ENCODE assay signal across 9 cellular contexts in genomic region chr7:148501707-148502139, GRCh38.
A peak's percentile ranks its signal among the peaks of the same experiment; 100 is the strongest.
DNase-seq lines count a peak whose midpoint lies in the region; ATAC-seq and TF ChIP-seq lines count a peak whose summit lies in the region.
"Had no signal": no experiment of that assay in that cellular context is flagged by ENCODE, and none has a peak within 500 bp of the region (broad histone marks: within the 10 kb centered on the region; RNA-seq: fewer than 3 reads in every experiment).

No MANE protein-coding gene starts in this region.

- no peak overlapping the region for H3K27ac ChIP-seq in esophagus (ENCODE audit: low read depth in 2 of 2, low read length in 1 of 2)
- H3K27ac ChIP-seq in stomach: no peak overlapping the region

- peak overlapping the region; percentile 39 to 97 (median 63) for H3K27ac Mint-ChIP-seq in IgD-negative memory B cell
- H3K27ac Mint-ChIP-seq in immature natural killer cell: no peak overlapping the region
- H3K27ac Mint-ChIP-seq: dendritic cell treated with granulocyte-macrophage colony-stimulating factor and Interleukin-4, amounts not matched to agents 40 ng/mL and 50 ng/mL, for 4 days had no signal

- H3K4me1 ChIP-seq in esophagus (ENCODE audit: control insufficient read depth in 2 of 2, insufficient read depth in 2 of 2, low read length in 1 of 2) (no peaks in the 10 kb centered on the region), stomach (peaks cover 0 to 11% (median 3%) of the 10 kb centered on the region in 4 donors)

- H3K4me1 Mint-ChIP-seq in IgD-negative memory B cell (peaks cover 25 to 32% (median 28%) of the 10 kb centered on the region in 3 donors), immature natural killer cell (no peaks in the 10 kb centered on the region)

- no peak for TF ChIP-seq POLR2A in stomach (IDR thresholded peaks at IDR 0.05)

- H3K9me3 Mint-ChIP-seq in IgD-negative memory B cell (no peaks in the 10 kb centered on the region), immature natural killer cell (no peaks in the 10 kb centered on the region)
- H3K9me3 Mint-ChIP-seq: dendritic cell treated with granulocyte-macrophage colony-stimulating factor and Interleukin-4, amounts not matched to agents 40 ng/mL and 50 ng/mL, for 4 days had no signal

- 23 to 25% methylated on average over 11 of the region's 11 CpGs for WGBS in esophagus, 2 donors
- WGBS in stomach, 5 donors: 10 to 18% (median 16%) methylated on average over 11 of the region's 11 CpGs

- H3K36me3 Mint-ChIP-seq in IgD-negative memory B cell: peaks cover 2% of the 10 kb centered on the region
- H3K36me3 Mint-ChIP-seq in immature natural killer cell: no peaks in the 10 kb centered on the region

- intact Hi-C loops in stomach (cut with DNase I; ENCODE audit: low total_unique reads): no loop called here

- H3K36me3 ChIP-seq in esophagus (ENCODE audit: control insufficient read depth in 2 of 2, insufficient read depth in 2 of 2, low read length in 1 of 2) (no peaks in the 10 kb centered on the region), stomach (no peaks in the 10 kb centered on the region)

- H3K27me3 Mint-ChIP-seq in IgD-negative memory B cell (no peaks in the 10 kb centered on the region), immature natural killer cell (ENCODE audit: low read depth in 3 of 3) (peaks cover 7 to 18% (median 10%) of the 10 kb centered on the region in 3 donors)

- peak overlapping the region; percentile 2 to 13 for H3K4me3 ChIP-seq in esophagus (ENCODE audit: low read depth in 1 of 2, low read length in 2 of 2)
- peak overlapping the region in 3 of 4 donors; percentile 9 to 19 (median 15) for H3K4me3 ChIP-seq in stomach

- H3K9me3 ChIP-seq in esophagus (ENCODE audit: control insufficient read depth in 2 of 2, insufficient read depth in 1 of 2, low read depth in 1 of 2, low read length in 1 of 2) (no peaks in the 10 kb centered on the region), stomach (no peaks in the 10 kb centered on the region)

- H3K4me3 Mint-ChIP-seq in IgD-negative memory B cell (peak overlapping the region; percentile 69 to 94 (median 84)), immature natural killer cell (no peak overlapping the region)
- H3K4me3 Mint-ChIP-seq: dendritic cell treated with granulocyte-macrophage colony-stimulating factor and Interleukin-4, amounts not matched to agents 40 ng/mL and 50 ng/mL, for 4 days had no signal

- TF ChIP-seq EP300 in stomach (IDR thresholded peaks at IDR 0.05): no peak

- no peaks in the 10 kb centered on the region for H3K27me3 ChIP-seq in esophagus (ENCODE audit: control insufficient read depth in 1 of 2, insufficient read depth in 2 of 2, low read length in 2 of 2)
- H3K27me3 ChIP-seq in stomach: peaks cover 0 to 33% (median 14%) of the 10 kb centered on the region in 3 donors

- peak; percentile 29 for DNase-seq in stomach
- DNase-seq in cerebellum (ENCODE audit: low spot score): no peak
- DNase-seq in immature natural killer cell: no peak
- no peak for DNase-seq in omental fat pad (ENCODE audit: low spot score)

- peak; percentile 91 for ATAC-seq in GM18502 (IDR thresholded peaks at IDR 0.05; ENCODE audit: poor library complexity, unreplicated experiment)
- peak; percentile 75 for ATAC-seq in GM21619 (IDR thresholded peaks at IDR 0.05; ENCODE audit: unreplicated experiment)
- no peak for ATAC-seq in omental fat pad (ENCODE audit: low FRiP score)

- TF ChIP-seq CTCF in stomach (IDR thresholded peaks at IDR 0.05) (no peak), omental fat pad (IDR thresholded peaks at IDR 0.05) (no peak)

Comparison
In these comparisons a context has a peak if more than half of its experiments do, and no peak if none do; other contexts are left out.
1. H3K27ac Mint-ChIP-seq: peak in IgD-negative memory B cell (3 of 3); none in immature natural killer cell (0 of 6).
2. H3K4me3 Mint-ChIP-seq: peak in IgD-negative memory B cell (4 of 4); none in immature natural killer cell (0 of 5).